ENCODE assay signal across 11 cellular contexts in the genomic region with DNA sequence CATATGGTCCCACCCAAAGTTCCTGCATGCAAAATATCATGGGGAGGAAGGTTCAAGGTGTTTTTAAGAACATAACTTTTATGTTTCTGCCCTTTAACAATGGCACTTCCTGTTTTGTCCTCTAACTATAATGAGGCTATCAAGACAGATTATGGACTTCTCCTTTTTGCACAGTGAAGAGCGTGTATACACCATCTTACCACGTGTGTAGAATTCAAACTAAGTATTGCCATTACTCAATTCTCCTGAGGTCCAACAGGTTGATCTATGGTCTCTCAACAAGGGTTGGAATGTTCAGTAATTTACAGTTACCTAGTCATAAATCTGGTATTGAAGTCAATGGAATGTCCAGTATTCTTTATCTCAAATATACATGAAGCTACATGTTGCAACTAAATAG.
A peak's percentile ranks its signal among the peaks of the same experiment; 100 is the strongest.
DNase-seq lines count a peak whose midpoint lies in the region; ATAC-seq, FAIRE-seq and TF ChIP-seq lines count a peak whose summit lies in the region.
"Had no signal": no experiment of that assay in that cellular context is flagged by ENCODE, and none has a peak within 500 bp of the region (broad histone marks: within the 10 kb centered on the region; RNA-seq: fewer than 3 reads in every experiment).

No MANE protein-coding gene starts in this region.

- no peaks in the 10 kb centered on the region for H3K27me3 Mint-ChIP-seq in astrocyte (ENCODE audit: low read depth, unreplicated experiment)

- no peak for TF ChIP-seq CTCF in HL-60 (IDR thresholded peaks at IDR 0.05; ENCODE audit: insufficient read depth, low read length)
- no peak for TF ChIP-seq CTCF in astrocyte (IDR thresholded peaks at IDR 0.05; ENCODE audit: insufficient read depth, low read depth, low read length)

- no peaks in the 10 kb centered on the region for H3K36me3 Mint-ChIP-seq in astrocyte (ENCODE audit: low read depth, unreplicated experiment)

- H3K4me2 ChIP-seq in astrocyte (ENCODE audit: low read length), result no peak overlapping the region

- ATAC-seq in GM21367 (IDR thresholded peaks at IDR 0.05; ENCODE audit: unreplicated experiment), result peak; percentile 78

- H3K9me3 Mint-ChIP-seq in astrocyte (ENCODE audit: unreplicated experiment), result no peaks in the 10 kb centered on the region

- no peak overlapping the region for H3K4me3 ChIP-seq in HL-60 (replicated peaks; ENCODE audit: insufficient read depth, low read length)
- no peak overlapping the region for H3K4me3 ChIP-seq in astrocyte (ENCODE audit: insufficient read depth, low read depth, low read length)

- no peaks in the 10 kb centered on the region for H4K20me1 ChIP-seq in astrocyte (ENCODE audit: insufficient read depth, low read length)

- H2AFZ ChIP-seq in astrocyte (ENCODE audit: low read depth, low read length), result no peak overlapping the region

- peaks cover 5% of the 10 kb centered on the region for H3K4me1 ChIP-seq in astrocyte (ENCODE audit: insufficient read depth, low read length)

- no peaks in the 10 kb centered on the region for H3K9me3 ChIP-seq in astrocyte (ENCODE audit: insufficient read depth, low read depth, low read length)

- H3K27ac ChIP-seq in HL-60 (replicated peaks) (peak overlapping the region; percentile 56), astrocyte (ENCODE audit: low read depth, low read length) (no peak overlapping the region)

- no peak overlapping the region for H3K4me3 Mint-ChIP-seq in astrocyte (ENCODE audit: unreplicated experiment)

- no peak overlapping the region for H3K27ac Mint-ChIP-seq in astrocyte (ENCODE audit: unreplicated experiment)

- H3K4me1 Mint-ChIP-seq in astrocyte (ENCODE audit: low read depth, unreplicated experiment), result peaks cover 12% of the 10 kb centered on the region

- DNase-seq in CD1c-positive myeloid dendritic cell (ENCODE audit: extremely low spot score) (peak; percentile 85), HL-60 (ENCODE audit: low read depth in 1 of 2, low spot score in 1 of 2) (peak in 1 of 2 experiments; percentile 64), astrocyte (ENCODE audit: low read depth) (no peak), NCI-H1092 treated with DMSO at 0.1 percent for 48 hours (lab: John Stamatoyannopoulos, UW) (no peak), NCI-H774 (lab: John Stamatoyannopoulos, UW) (no peak), NCI-H1417 treated with DMSO at 0.1 percent for 48 hours (lab: John Stamatoyannopoulos, UW) (no peak)
- DNase-seq in activated naive CD4-positive, alpha-beta T cell treated with Interleukin-2 at 50 U/mL for 16 hours, result no peak
- DNase-seq: activated T-cell treated with anti-CD3 and anti-CD28 coated beads, Interleukin-2, amount 50 U/mL, for 48 hours; NCI-H748 treated with DMSO at 0.1 percent for 48 hours had no signal

- no peaks in the 10 kb centered on the region for H3K79me2 ChIP-seq in astrocyte (ENCODE audit: insufficient read depth, low read length)

- H3K27me3 ChIP-seq in HL-60 (ENCODE audit: insufficient read depth, poor library complexity, severe bottlenecking), result no peaks in the 10 kb centered on the region
- H3K27me3 ChIP-seq in astrocyte (ENCODE audit: insufficient read depth, low read length), result no peaks in the 10 kb centered on the region

- no peaks in the 10 kb centered on the region for H3K36me3 ChIP-seq in astrocyte (ENCODE audit: insufficient read depth, low read length)

- FAIRE-seq in astrocyte (lab: Jason Lieb, UNC), result peak; percentile 17
- FAIRE-seq: D721Med had no signal

- no peak overlapping the region for H3K9ac ChIP-seq in astrocyte (ENCODE audit: low read length)
